8 cellular contexts compared by ENCODE assay signal in the genomic region with DNA sequence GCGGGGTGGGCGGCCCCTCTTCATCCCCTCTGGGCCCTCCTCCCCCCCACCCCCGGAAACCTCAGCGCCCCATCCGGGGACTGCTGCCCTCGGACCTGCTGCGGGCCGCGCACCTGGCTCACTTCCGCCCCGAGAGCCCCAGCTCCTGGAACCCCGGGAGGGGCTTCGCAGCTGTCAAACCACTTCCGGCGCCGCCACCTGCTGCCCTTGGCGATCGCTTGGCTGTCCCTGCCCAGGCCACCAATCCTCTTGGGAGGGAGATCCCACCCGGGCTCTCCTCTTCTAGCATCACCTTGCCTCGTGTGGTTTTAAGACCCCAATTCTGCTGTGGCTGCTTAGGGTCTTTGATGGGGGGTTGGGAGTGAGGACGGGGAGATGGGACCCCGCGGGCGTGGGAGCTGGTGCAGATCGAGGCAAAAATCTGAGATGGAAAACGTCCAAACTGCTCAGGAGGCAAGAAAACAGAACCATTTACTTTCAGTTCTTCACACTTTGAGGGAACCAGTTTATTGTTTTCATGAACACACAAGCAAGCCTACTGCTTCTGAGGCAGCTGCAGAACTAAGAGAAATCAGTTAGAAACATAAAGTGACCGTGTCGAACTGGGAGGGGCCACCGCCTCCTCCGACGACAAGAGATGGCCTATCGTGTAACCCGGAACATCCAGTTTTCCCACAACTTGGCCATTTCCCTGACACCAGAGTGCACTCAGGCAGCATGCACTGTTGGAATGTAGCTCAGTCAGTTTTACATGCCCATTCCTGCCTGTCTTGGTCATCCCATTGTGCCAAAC. TPM values are rescaled to one million over a fixed set of nuclear protein-coding genes. Genes with fewer than 3 reads are reported as not detected.
DNase-seq lines count a peak whose midpoint lies in the region; ATAC-seq and TF ChIP-seq lines count a peak whose summit lies in the region.

No MANE protein-coding gene starts in this region.

- peak overlapping the region; percentile 66 for H3K4me3 ChIP-seq in WI38 (ENCODE audit: low read depth, low read length)

- no peak for TF ChIP-seq CTCF in WI38 (IDR thresholded peaks at IDR 0.05; ENCODE audit: low read depth, low read length)

- intact Hi-C loops in left colon (cut with DNase I, micrococcal nuclease): no loop called here

- ATAC-seq in HG02763 (IDR thresholded peaks at IDR 0.05; ENCODE audit: unreplicated experiment) (peak; percentile 70), left colon (peak; percentile 83)

- DNase-seq in NCI-H524 (lab: John Stamatoyannopoulos, UW) (peak; percentile 53 to 86), NCI-H524 treated with DMSO at 0.1 percent for 48 hours (lab: John Stamatoyannopoulos, UW) (no peak), NCI-H1105 treated with DMSO at 0.1 percent for 48 hours (lab: John Stamatoyannopoulos, UW) (peak; percentile 86), cerebellar cortex (ENCODE audit: low spot score) (peak; percentile 29), left colon (peak; percentile 74 to 77)
- peak; percentile 41 to 53 for DNase-seq in stimulated activated CD4-positive, alpha-beta T cell treated with anti-CD3 and anti-CD28 coated beads, Interleukin-2, amount 100 ng/mL, for 48 hours

RNA-seq across cellular contexts. Expression of a gene that starts 0.8 kb away (rescaled TPM):
- total RNA-seq in left colon: 10 to 100 TPM; 15.2 to 17.6 TPM
